ENCODE assay signal across 8 cellular contexts in the genomic region with DNA sequence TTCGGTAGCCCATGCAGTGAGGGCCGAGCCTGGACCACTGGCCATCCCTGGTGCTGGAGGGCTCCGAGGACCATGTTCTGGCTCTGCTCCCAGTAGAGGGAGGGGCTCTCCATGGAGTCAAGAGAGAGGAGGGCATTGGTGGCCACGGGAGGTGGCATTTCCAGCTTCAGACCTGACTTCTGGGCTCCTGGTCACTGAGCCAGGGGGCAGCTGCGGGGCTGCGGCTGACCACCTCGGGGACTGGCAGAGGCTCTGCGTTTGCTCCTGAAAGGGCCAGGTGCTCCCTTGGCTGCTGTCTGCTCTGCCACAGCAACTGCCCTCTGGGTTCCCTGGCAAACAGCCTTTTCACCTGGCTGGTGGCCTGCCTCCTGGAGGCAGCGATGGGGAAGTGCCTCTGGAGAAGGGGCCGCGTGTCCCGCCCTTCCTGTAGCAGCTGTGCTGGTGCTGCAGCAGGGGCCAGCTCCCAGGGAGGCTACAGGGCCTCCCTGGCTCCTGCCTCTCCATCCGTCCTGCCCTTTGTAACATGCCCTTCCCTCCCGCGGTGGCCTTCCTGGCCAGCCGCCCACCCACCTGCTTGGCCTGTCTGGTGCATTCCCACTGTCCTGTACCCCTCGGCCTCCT.
A peak's percentile ranks its signal among the peaks of the same experiment; 100 is the strongest.
DNase-seq lines count a peak whose midpoint lies in the region; ATAC-seq and TF ChIP-seq lines count a peak whose summit lies in the region.

No MANE protein-coding gene starts in this region.

- peak; percentile 85 for DNase-seq in DMS53 treated with DMSO at 0.1 percent for 48 hours (lab: John Stamatoyannopoulos, UW; ENCODE audit: unreplicated experiment)
- DNase-seq in activated naive CD4-positive, alpha-beta T cell treated with anti-CD3 and anti-CD28 coated beads, Interleukin-2, amount 50 U/mL, for 72 hours (ENCODE audit: low spot score in 2 of 2): peak in 1 of 2 donors; percentile 27
- peak; percentile 27 for DNase-seq in lung (ENCODE audit: low spot score)
- no peak for DNase-seq in SHP77 treated with DMSO at 0.1 percent for 48 hours (lab: John Stamatoyannopoulos, UW)
- no peak for DNase-seq in BE2C
- no peak for DNase-seq in GM20000 (ENCODE audit: low spot score)

- no peaks in the 10 kb centered on the region for H3K36me3 Mint-ChIP-seq in activated naive CD4-positive, alpha-beta T cell treated with anti-CD3 and anti-CD28 coated beads, Interleukin-2, amount 50 U/mL, for 72 hours

- no peaks in the 10 kb centered on the region for H3K9me3 Mint-ChIP-seq in activated naive CD4-positive, alpha-beta T cell treated with anti-CD3 and anti-CD28 coated beads, Interleukin-2, amount 50 U/mL, for 72 hours

- peaks cover 8% of the 10 kb centered on the region for H3K27me3 ChIP-seq in lung (ENCODE audit: control insufficient read depth, insufficient read depth)
- no peaks in the 10 kb centered on the region for H3K27me3 ChIP-seq in BE2C

- peak; percentile 31 to 67 for ATAC-seq in activated naive CD4-positive, alpha-beta T cell treated with anti-CD3 and anti-CD28 coated beads, Interleukin-2, amount 50 U/mL, for 72 hours
- ATAC-seq in lung (ENCODE audit: insufficient read depth, low FRiP score): no peak
- ATAC-seq in GM19467 (IDR thresholded peaks at IDR 0.05; ENCODE audit: unreplicated experiment): no peak

- WGBS in lung, 2 donors: 38 to 41% methylated on average over 14 to 17 of the region's 17 CpGs

- H3K27ac Mint-ChIP-seq in activated naive CD4-positive, alpha-beta T cell treated with anti-CD3 and anti-CD28 coated beads, Interleukin-2, amount 50 U/mL, for 72 hours: no peak overlapping the region

- H3K9me3 ChIP-seq in lung (ENCODE audit: control insufficient read depth in 2 of 2, insufficient read depth in 1 of 2, low read length in 1 of 2) (peaks cover 0 to 9% of the 10 kb centered on the region in 2 donors), BE2C (no peaks in the 10 kb centered on the region)

- H3K4me3 ChIP-seq in lung (no peak overlapping the region), BE2C (ENCODE audit: low read depth, low read length) (no peak overlapping the region)

- H3K4me1 ChIP-seq in lung (ENCODE audit: control insufficient read depth in 2 of 2, insufficient read depth in 2 of 2, low read length in 2 of 2) (peaks cover 0 to 1% of the 10 kb centered on the region in 2 donors), BE2C (no peaks in the 10 kb centered on the region)

- no peaks in the 10 kb centered on the region for H3K36me3 ChIP-seq in lung (ENCODE audit: control insufficient read depth in 2 of 2, insufficient read depth in 2 of 2, low read length in 2 of 2)
- H3K36me3 ChIP-seq in BE2C: no peaks in the 10 kb centered on the region

- no peak overlapping the region for H3K27ac ChIP-seq in lung (ENCODE audit: low read depth in 1 of 2, low read length in 1 of 2)

- TF ChIP-seq CTCF in LNCAP (IDR thresholded peaks at IDR 0.05) (peak; percentile 59), lung (IDR thresholded peaks at IDR 0.05; ENCODE audit: control extremely low read depth, extremely low read depth) (no peak), BE2C (IDR thresholded peaks at IDR 0.05; ENCODE audit: low read depth, low read length) (no peak), GM20000 (IDR thresholded peaks at IDR 0.05; ENCODE audit: extremely low read depth, missing control alignments) (no peak)

Comparison
In these comparisons a context has a peak if more than half of its experiments do, and no peak if none do; other contexts are left out.
1. DNase-seq: peak in DMS53 treated with DMSO at 0.1 percent for 48 hours (single experiment) and lung (single experiment); none in SHP77 treated with DMSO at 0.1 percent for 48 hours (single experiment), BE2C (single experiment) and GM20000 (single experiment).
2. ATAC-seq: peak in activated naive CD4-positive, alpha-beta T cell treated with anti-CD3 and anti-CD28 coated beads, Interleukin-2, amount 50 U/mL, for 72 hours (2 of 2); none in lung (single experiment) and GM19467 (single experiment).